ENCODE assay signal across 26 cellular contexts in the genomic region with DNA sequence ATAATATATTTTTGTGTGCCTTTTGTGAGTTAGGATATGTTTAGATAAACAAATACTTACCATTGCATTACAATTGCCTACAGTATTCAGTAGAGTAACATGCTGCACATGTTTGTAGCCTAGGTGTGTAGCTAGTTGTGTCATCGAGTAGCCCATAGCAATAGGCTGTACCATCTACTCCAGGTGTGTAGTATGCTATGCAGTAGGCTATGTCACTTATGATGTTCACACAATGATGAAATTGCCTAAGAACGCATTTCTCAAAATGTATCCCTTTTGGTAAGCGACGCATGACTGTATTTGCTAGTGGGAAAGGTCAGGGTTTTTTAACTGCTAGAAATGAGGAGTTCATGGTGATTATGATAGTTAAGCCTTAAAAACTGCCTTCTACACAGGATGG. TPM values are rescaled to one million over a fixed set of nuclear protein-coding genes. Genes with fewer than 3 reads are reported as not detected.
"Had no signal": no experiment of that assay in that cellular context is flagged by ENCODE, and none has a peak within 500 bp of the region (broad histone marks: within the 10 kb centered on the region; RNA-seq: fewer than 3 reads in every experiment).

No MANE protein-coding gene starts in this region.

- H3K4me3 ChIP-seq: colonic mucosa, coronary artery, dorsolateral prefrontal cortex, esophagus squamous epithelium, gastrocnemius medialis, gastroesophageal sphincter, heart left ventricle, heart right ventricle had no signal

- H3K9me3 Mint-ChIP-seq: effector memory CD8-positive, alpha-beta T cell had no signal

- H3K4me1 ChIP-seq: colonic mucosa, esophagus squamous epithelium, foreskin keratinocyte, gastrocnemius medialis, gastroesophageal sphincter, heart left ventricle, heart right ventricle had no signal

- H3K27ac ChIP-seq: colonic mucosa, coronary artery, dorsolateral prefrontal cortex, epithelial cell of prostate, esophagus squamous epithelium, foreskin keratinocyte, gastrocnemius medialis, gastroesophageal sphincter, heart left ventricle, heart right ventricle had no signal

- H3K27ac Mint-ChIP-seq: dendritic cell treated with granulocyte-macrophage colony-stimulating factor and Interleukin-4, amounts not matched to agents 40 ng/mL and 50 ng/mL, for 4 days; effector memory CD8-positive, alpha-beta T cell; endodermal cell had no signal

- H3K4me3 Mint-ChIP-seq: dendritic cell treated with granulocyte-macrophage colony-stimulating factor and Interleukin-4, amounts not matched to agents 40 ng/mL and 50 ng/mL, for 4 days; effector memory CD8-positive, alpha-beta T cell; endodermal cell had no signal

- ATAC-seq: effector memory CD8-positive, alpha-beta T cell; esophagus mucosa; foreskin keratinocyte; gastrocnemius medialis; gastroesophageal sphincter; heart left ventricle; heart right ventricle had no signal

- H3K27me3 ChIP-seq: colonic mucosa, dorsolateral prefrontal cortex, foreskin keratinocyte, gastrocnemius medialis, gastroesophageal sphincter, heart left ventricle, heart right ventricle had no signal

- H3K9me3 ChIP-seq: colonic mucosa, esophagus squamous epithelium, gastrocnemius medialis had no signal

- H3K36me3 ChIP-seq: colonic mucosa, esophagus squamous epithelium, gastrocnemius medialis, gastroesophageal sphincter, heart left ventricle, heart right ventricle had no signal

- H3K4me1 Mint-ChIP-seq: endodermal cell had no signal

- DNase-seq: colonic mucosa; cortex of kidney; dermis blood vessel endothelial cell; dorsolateral prefrontal cortex; effector CD4-positive, alpha-beta T cell; effector CD8-positive, alpha-beta T cell; effector memory CD4-positive, alpha-beta T cell; effector memory CD8-positive, alpha-beta T cell; endodermal cell; erythroblast; esophagus squamous epithelium; foreskin fibroblast; foreskin keratinocyte; foreskin melanocyte; gastrocnemius medialis; head of caudate nucleus; heart left ventricle; heart right ventricle had no signal

RNA-seq across cellular contexts. Expression of a gene that starts 30.0 kb away (rescaled TPM):
- total RNA-seq: dermis microvascular lymphatic vessel endothelial cell, endothelial cell of umbilical vein, fibroblast of villous mesenchyme, foreskin keratinocyte had no signal
- polyA plus RNA-seq: foreskin keratinocyte had no signal
